In genomic region chr12:114400395-114400794, GRCh38 we compare ENCODE assay signal across 1 cellular context.
A peak's percentile ranks its signal among the peaks of the same experiment; 100 is the strongest.
TF ChIP-seq lines count a peak whose summit lies in the region.

No MANE protein-coding gene starts in this region.

TF ChIP-seq in H1, 55 proteins besides CTCF, POLR2A, EP300 and RAD21 (continued from another document):
- TF ChIP-seq, protein P1, sequence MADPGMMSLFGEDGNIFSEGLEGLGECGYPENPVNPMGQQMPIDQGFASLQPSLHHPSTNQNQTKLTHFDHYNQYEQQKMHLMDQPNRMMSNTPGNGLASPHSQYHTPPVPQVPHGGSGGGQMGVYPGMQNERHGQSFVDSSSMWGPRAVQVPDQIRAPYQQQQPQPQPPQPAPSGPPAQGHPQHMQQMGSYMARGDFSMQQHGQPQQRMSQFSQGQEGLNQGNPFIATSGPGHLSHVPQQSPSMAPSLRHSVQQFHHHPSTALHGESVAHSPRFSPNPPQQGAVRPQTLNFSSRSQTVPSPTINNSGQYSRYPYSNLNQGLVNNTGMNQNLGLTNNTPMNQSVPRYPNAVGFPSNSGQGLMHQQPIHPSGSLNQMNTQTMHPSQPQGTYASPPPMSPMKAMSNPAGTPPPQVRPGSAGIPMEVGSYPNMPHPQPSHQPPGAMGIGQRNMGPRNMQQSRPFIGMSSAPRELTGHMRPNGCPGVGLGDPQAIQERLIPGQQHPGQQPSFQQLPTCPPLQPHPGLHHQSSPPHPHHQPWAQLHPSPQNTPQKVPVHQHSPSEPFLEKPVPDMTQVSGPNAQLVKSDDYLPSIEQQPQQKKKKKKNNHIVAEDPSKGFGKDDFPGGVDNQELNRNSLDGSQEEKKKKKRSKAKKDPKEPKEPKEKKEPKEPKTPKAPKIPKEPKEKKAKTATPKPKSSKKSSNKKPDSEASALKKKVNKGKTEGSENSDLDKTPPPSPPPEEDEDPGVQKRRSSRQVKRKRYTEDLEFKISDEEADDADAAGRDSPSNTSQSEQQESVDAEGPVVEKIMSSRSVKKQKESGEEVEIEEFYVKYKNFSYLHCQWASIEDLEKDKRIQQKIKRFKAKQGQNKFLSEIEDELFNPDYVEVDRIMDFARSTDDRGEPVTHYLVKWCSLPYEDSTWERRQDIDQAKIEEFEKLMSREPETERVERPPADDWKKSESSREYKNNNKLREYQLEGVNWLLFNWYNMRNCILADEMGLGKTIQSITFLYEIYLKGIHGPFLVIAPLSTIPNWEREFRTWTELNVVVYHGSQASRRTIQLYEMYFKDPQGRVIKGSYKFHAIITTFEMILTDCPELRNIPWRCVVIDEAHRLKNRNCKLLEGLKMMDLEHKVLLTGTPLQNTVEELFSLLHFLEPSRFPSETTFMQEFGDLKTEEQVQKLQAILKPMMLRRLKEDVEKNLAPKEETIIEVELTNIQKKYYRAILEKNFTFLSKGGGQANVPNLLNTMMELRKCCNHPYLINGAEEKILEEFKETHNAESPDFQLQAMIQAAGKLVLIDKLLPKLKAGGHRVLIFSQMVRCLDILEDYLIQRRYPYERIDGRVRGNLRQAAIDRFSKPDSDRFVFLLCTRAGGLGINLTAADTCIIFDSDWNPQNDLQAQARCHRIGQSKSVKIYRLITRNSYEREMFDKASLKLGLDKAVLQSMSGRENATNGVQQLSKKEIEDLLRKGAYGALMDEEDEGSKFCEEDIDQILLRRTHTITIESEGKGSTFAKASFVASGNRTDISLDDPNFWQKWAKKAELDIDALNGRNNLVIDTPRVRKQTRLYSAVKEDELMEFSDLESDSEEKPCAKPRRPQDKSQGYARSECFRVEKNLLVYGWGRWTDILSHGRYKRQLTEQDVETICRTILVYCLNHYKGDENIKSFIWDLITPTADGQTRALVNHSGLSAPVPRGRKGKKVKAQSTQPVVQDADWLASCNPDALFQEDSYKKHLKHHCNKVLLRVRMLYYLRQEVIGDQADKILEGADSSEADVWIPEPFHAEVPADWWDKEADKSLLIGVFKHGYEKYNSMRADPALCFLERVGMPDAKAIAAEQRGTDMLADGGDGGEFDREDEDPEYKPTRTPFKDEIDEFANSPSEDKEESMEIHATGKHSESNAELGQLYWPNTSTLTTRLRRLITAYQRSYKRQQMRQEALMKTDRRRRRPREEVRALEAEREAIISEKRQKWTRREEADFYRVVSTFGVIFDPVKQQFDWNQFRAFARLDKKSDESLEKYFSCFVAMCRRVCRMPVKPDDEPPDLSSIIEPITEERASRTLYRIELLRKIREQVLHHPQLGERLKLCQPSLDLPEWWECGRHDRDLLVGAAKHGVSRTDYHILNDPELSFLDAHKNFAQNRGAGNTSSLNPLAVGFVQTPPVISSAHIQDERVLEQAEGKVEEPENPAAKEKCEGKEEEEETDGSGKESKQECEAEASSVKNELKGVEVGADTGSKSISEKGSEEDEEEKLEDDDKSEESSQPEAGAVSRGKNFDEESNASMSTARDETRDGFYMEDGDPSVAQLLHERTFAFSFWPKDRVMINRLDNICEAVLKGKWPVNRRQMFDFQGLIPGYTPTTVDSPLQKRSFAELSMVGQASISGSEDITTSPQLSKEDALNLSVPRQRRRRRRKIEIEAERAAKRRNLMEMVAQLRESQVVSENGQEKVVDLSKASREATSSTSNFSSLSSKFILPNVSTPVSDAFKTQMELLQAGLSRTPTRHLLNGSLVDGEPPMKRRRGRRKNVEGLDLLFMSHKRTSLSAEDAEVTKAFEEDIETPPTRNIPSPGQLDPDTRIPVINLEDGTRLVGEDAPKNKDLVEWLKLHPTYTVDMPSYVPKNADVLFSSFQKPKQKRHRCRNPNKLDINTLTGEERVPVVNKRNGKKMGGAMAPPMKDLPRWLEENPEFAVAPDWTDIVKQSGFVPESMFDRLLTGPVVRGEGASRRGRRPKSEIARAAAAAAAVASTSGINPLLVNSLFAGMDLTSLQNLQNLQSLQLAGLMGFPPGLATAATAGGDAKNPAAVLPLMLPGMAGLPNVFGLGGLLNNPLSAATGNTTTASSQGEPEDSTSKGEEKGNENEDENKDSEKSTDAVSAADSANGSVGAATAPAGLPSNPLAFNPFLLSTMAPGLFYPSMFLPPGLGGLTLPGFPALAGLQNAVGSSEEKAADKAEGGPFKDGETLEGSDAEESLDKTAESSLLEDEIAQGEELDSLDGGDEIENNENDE (IDR thresholded peaks at IDR 0.05; ENCODE audit: insufficient replicate concordance, low read length): no peak
- TF ChIP-seq SIRT6 (IDR thresholded peaks at IDR 0.05; ENCODE audit: low read length) (no peak), SAP30 (IDR thresholded peaks at IDR 0.05; ENCODE audit: insufficient read depth, insufficient replicate concordance, low read length) (no peak), NRF1 (IDR thresholded peaks at IDR 0.05; ENCODE audit: low read depth, low read length) (no peak), CREB1 (IDR thresholded peaks at IDR 0.05) (no peak), CTBP2 (IDR thresholded peaks at IDR 0.05; ENCODE audit: borderline replicate concordance, insufficient read depth, insufficient read length, low read length) (peak; percentile 8), SIN3A (conservative IDR thresholded peaks at IDR 0.05 in 1 of 2, IDR thresholded peaks at IDR 0.05 in 1 of 2; ENCODE audit: low read depth in 1 of 2, low read length in 2 of 2) (no peak), HDAC6 (IDR thresholded peaks at IDR 0.05; ENCODE audit: low read depth, low read length) (no peak)
- TF ChIP-seq, protein P2, sequence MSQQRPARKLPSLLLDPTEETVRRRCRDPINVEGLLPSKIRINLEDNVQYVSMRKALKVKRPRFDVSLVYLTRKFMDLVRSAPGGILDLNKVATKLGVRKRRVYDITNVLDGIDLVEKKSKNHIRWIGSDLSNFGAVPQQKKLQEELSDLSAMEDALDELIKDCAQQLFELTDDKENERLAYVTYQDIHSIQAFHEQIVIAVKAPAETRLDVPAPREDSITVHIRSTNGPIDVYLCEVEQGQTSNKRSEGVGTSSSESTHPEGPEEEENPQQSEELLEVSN (IDR thresholded peaks at IDR 0.05): peak; percentile 53; the same call in 1 of the 2 replicates
